20 cellular contexts compared by ENCODE assay signal in the genomic region with DNA sequence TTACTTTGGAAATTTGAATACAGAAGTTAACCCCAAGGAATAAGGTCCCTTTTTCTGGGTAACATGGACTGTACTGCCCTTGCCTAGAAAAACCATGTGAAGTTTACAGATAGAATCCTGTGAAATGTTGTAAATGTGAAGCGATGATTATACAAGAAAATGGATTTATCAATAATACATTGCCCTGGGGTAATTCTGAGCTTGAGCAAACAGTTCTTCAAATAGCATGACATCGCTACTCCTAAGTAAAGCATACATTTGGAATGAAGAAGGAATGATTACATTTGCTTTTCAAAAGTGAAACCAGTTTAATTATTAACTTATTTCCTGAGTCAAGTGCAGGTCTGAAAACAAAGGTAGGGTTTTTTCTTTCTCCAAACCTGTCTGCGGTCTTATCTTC. TPM values are rescaled to one million over a fixed set of nuclear protein-coding genes. Genes with fewer than 3 reads are reported as not detected.
DNase-seq lines count a peak whose midpoint lies in the region; ATAC-seq and TF ChIP-seq lines count a peak whose summit lies in the region.
"Had no signal": no experiment of that assay in that cellular context is flagged by ENCODE, and none has a peak within 500 bp of the region (broad histone marks: within the 10 kb centered on the region; RNA-seq: fewer than 3 reads in every experiment).

No MANE protein-coding gene starts in this region.

- peaks cover 0 to 6% of the 10 kb centered on the region in 2 donors for H3K4me1 ChIP-seq in duodenal mucosa (ENCODE audit: control insufficient read depth in 1 of 2, insufficient read depth in 2 of 2, low read length in 2 of 2)
- H3K4me1 ChIP-seq in right lobe of liver: peaks cover 0 to 4% (median 2%) of the 10 kb centered on the region in 4 donors
- H3K4me1 ChIP-seq in upper lobe of left lung: no peaks in the 10 kb centered on the region
- H3K4me1 ChIP-seq: BLaER1, gastrocnemius medialis had no signal

- H3K27me3 ChIP-seq in duodenal mucosa (ENCODE audit: control insufficient read depth in 1 of 2, insufficient read depth in 2 of 2, low read length in 2 of 2) (no peaks in the 10 kb centered on the region), right lobe of liver (no peaks in the 10 kb centered on the region), upper lobe of left lung (no peaks in the 10 kb centered on the region)
- H3K27me3 ChIP-seq: BLaER1, ovary had no signal

- H3K4me3 ChIP-seq in duodenal mucosa (ENCODE audit: low read depth in 1 of 2, low read length in 2 of 2): peak overlapping the region; percentile 28 to 56
- peak overlapping the region in 2 of 3 donors; percentile 34 to 44 for H3K4me3 ChIP-seq in right lobe of liver
- H3K4me3 ChIP-seq in upper lobe of left lung: peak overlapping the region in 1 of 4 donors; percentile 12
- H3K4me3 ChIP-seq: BLaER1, gastrocnemius medialis, lung, ovary had no signal

- intact Hi-C loops in right lobe of liver (cut with DNase I): no loop called here

- no peak for TF ChIP-seq EP300 in upper lobe of left lung (IDR thresholded peaks at IDR 0.05)

- peaks cover 0 to 2% of the 10 kb centered on the region in 2 donors for H3K9me3 ChIP-seq in duodenal mucosa (ENCODE audit: control insufficient read depth in 1 of 2, low read length in 2 of 2)
- no peaks in the 10 kb centered on the region for H3K9me3 ChIP-seq in right lobe of liver
- no peaks in the 10 kb centered on the region for H3K9me3 ChIP-seq in upper lobe of left lung
- H3K9me3 ChIP-seq: BLaER1, gastrocnemius medialis, ovary had no signal

- 33% methylated on average over 3 of the region's 3 CpGs for WGBS in right lobe of liver (ENCODE audit: insufficient coverage, low coverage, low lambda C conversion rate, missing lambda C conversion rate)
- 59 to 66% methylated on average over 3 of the region's 3 CpGs for WGBS in upper lobe of left lung, 2 donors

- no peak for TF ChIP-seq POLR2A in right lobe of liver (IDR thresholded peaks at IDR 0.05)
- TF ChIP-seq POLR2A in upper lobe of left lung (IDR thresholded peaks at IDR 0.05): no peak

- no peak overlapping the region for H3K9ac ChIP-seq in duodenal mucosa (ENCODE audit: low read depth in 1 of 2, low read length in 2 of 2)
- H3K9ac ChIP-seq: BLaER1 had no signal

- H3K36me3 ChIP-seq in duodenal mucosa (ENCODE audit: control insufficient read depth in 1 of 2, insufficient read depth in 2 of 2, low read length in 2 of 2): no peaks in the 10 kb centered on the region
- H3K36me3 ChIP-seq in right lobe of liver: no peaks in the 10 kb centered on the region
- no peaks in the 10 kb centered on the region for H3K36me3 ChIP-seq in upper lobe of left lung
- H3K36me3 ChIP-seq: BLaER1, gastrocnemius medialis, ovary had no signal

- ATAC-seq in right lobe of liver (peak; percentile 70 to 92 (median 87)), upper lobe of left lung (ENCODE audit: low FRiP score in 2 of 2) (no peak), GM19463 (IDR thresholded peaks at IDR 0.05; ENCODE audit: unreplicated experiment) (no peak)
- ATAC-seq: gastrocnemius medialis; stimulated activated naive CD8-positive, alpha-beta T cell treated with anti-CD3 and anti-CD28 coated beads, Interleukin-15, Interleukin-2, amounts not matched to agents 100 U/mL and 50 U/mL, for 24 hours; T-cell had no signal

- H3K27ac ChIP-seq in duodenal mucosa (ENCODE audit: low read depth, low read length) (no peak overlapping the region), right lobe of liver (peak overlapping the region in 2 of 3 donors; percentile 33 to 34), upper lobe of left lung (peak overlapping the region in 3 of 4 donors; percentile 27 to 54 (median 44))
- H3K27ac ChIP-seq: BLaER1, gastrocnemius medialis, ovary had no signal

- DNase-seq in NCI-H748 (lab: John Stamatoyannopoulos, UW; ENCODE audit: unreplicated experiment) (peak; percentile 27), NCI-H748 treated with DMSO at 0.1 percent for 48 hours (lab: John Stamatoyannopoulos, UW) (no peak), right lobe of liver (no peak), upper lobe of left lung (no peak), NK-92 (lab: John Stamatoyannopoulos, UW; ENCODE audit: unreplicated experiment) (no peak), NCI-H524 treated with DMSO at 0.1 percent for 48 hours (lab: John Stamatoyannopoulos, UW) (no peak)
- DNase-seq: activated effector memory CD4-positive, alpha-beta T cell treated with anti-CD3 and anti-CD28 coated beads, Interleukin-2, amount 50 U/mL, for 16 hours; amniotic stem cell; gastrocnemius medialis; GF-D8; naive B cell; NCI-H2227 treated with DMSO at 0.1 percent for 48 hours; ovary; stimulated activated CD4-positive, alpha-beta T cell treated with anti-CD3 and anti-CD28 coated beads, Interleukin-2, amount 100 ng/mL, for 24 hours; stimulated activated naive CD8-positive, alpha-beta T cell treated with anti-CD3 and anti-CD28 coated beads, Interleukin-15, Interleukin-2, amounts not matched to agents 100 U/mL and 50 U/mL, for 24 hours; T-cell had no signal

- no peak for TF ChIP-seq CTCF in right lobe of liver (IDR thresholded peaks at IDR 0.05)
- TF ChIP-seq CTCF in upper lobe of left lung (IDR thresholded peaks at IDR 0.05): no peak

RNA-seq across cellular contexts. Expression of gene FZD8, which starts 43.3 kb away (rescaled TPM):
- total RNA-seq in right lobe of liver: 1 to 10 TPM; 2.3 to 4.6 (median 3.8) TPM
- 10 to 100 TPM in 5 of 6 donors, 1 to 10 TPM in 1; 2.1 to 26.3 (median 21.0) TPM for total RNA-seq in upper lobe of left lung

Comparison
In these comparisons a context has a peak if more than half of its experiments do, and no peak if none do; other contexts are left out.
1. ATAC-seq: peak in right lobe of liver (4 of 4); none in upper lobe of left lung (0 of 2) and GM19463 (single experiment).